Comparison of ENCODE assay signal across 18 cellular contexts in the genomic region with DNA sequence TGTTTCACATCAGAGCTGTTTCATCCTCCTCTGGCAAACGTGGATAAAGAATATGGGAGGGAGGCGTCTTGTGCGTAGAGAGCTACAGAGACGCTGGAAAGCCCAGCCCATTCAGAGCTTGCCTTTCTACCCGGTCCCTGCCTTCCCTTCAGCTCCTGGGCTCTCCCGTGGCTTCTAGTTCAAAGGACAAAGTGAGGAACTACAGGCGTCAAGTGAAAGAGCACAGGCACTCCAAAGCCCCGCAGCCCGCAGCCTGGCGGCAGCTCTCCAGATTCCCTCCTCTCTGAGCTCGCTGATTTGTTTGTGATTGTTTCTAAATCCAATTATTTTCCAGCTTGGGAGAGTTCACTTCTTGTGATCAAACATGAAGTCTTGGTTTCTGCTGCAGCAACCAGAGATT.
"Had no signal": no experiment of that assay in that cellular context is flagged by ENCODE, and none has a peak within 500 bp of the region (broad histone marks: within the 10 kb centered on the region; RNA-seq: fewer than 3 reads in every experiment).

No MANE protein-coding gene starts in this region.

- H3K4me3 Mint-ChIP-seq: mesothelial cell of epicardium; naive thymus-derived CD4-positive, alpha-beta T cell had no signal

- H3K79me2 ChIP-seq: hepatocyte had no signal

- H3K36me3 Mint-ChIP-seq: mesothelial cell of epicardium; naive thymus-derived CD4-positive, alpha-beta T cell had no signal

- H3K4me1 ChIP-seq: esophagus muscularis mucosa, foreskin keratinocyte, gastroesophageal sphincter, heart left ventricle, left lung, lower lobe of right lung had no signal

- H3K9me3 ChIP-seq: esophagus muscularis mucosa, gastroesophageal sphincter, left lung, lower lobe of right lung had no signal

- H3K27ac Mint-ChIP-seq: mesothelial cell of epicardium; naive thymus-derived CD4-positive, alpha-beta T cell had no signal

- H3K27ac ChIP-seq: coronary artery, dorsolateral prefrontal cortex, esophagus muscularis mucosa, foreskin keratinocyte, gastroesophageal sphincter, heart left ventricle, hepatocyte, left lung, lower lobe of right lung had no signal

- H2AFZ ChIP-seq: hepatocyte had no signal

- H3K4me1 Mint-ChIP-seq: mesothelial cell of epicardium had no signal

- H3K27me3 ChIP-seq: esophagus muscularis mucosa, hepatocyte had no signal

- H3K36me3 ChIP-seq: esophagus muscularis mucosa, gastroesophageal sphincter, heart left ventricle, left lung, lower lobe of right lung had no signal

- DNase-seq: dermis blood vessel endothelial cell; dorsolateral prefrontal cortex; effector CD4-positive, alpha-beta T cell; effector memory CD4-positive, alpha-beta T cell; foreskin keratinocyte; heart left ventricle; hypothalamus; left cardiac atrium; left lung; left ventricle myocardium superior; lower lobe of right lung; mesenchymal stem cell; naive thymus-derived CD4-positive, alpha-beta T cell had no signal

- ATAC-seq: foreskin keratinocyte; gastroesophageal sphincter; heart left ventricle; left cardiac atrium; left lung; left ventricle myocardium superior; lower lobe of right lung; naive thymus-derived CD4-positive, alpha-beta T cell had no signal

- H3K4me3 ChIP-seq: coronary artery, dorsolateral prefrontal cortex, esophagus muscularis mucosa, gastroesophageal sphincter, heart left ventricle, hepatocyte, left lung, lower lobe of right lung had no signal

- H3K4me2 ChIP-seq: hepatocyte had no signal
